Comparison of ENCODE assay signal across 35 cellular contexts in genomic region chr7:1264345-1265280, GRCh38. TPM values are rescaled to one million over a fixed set of nuclear protein-coding genes. Genes with fewer than 3 reads are reported as not detected.
"Had no signal": no experiment of that assay in that cellular context is flagged by ENCODE, and none has a peak within 500 bp of the region (broad histone marks: within the 10 kb centered on the region; RNA-seq: fewer than 3 reads in every experiment).

No MANE protein-coding gene starts in this region.

- H3K27me3 ChIP-seq: vagina had no signal

- H3K27ac ChIP-seq: coronary artery, esophagus squamous epithelium, heart right ventricle, neural progenitor cell, prostate gland, suprapubic skin, transverse colon, upper lobe of right lung, vagina had no signal

- DNase-seq: dermis blood vessel endothelial cell; effector memory CD4-positive, alpha-beta T cell; erythroblast; esophagus squamous epithelium; foreskin melanocyte; glutamatergic neuron; heart right ventricle; hippocampal formation; immature natural killer cell; islet precursor cell; mammary epithelial cell; mesendoderm; midbrain; naive thymus-derived CD4-positive, alpha-beta T cell; nucleus accumbens; stimulated activated CD4-positive, alpha-beta T cell treated with anti-CD3 and anti-CD28 coated beads, Interleukin-12 subunit alpha, Interleukin-12 subunit beta, amount 100 ng/mL, for 4 hours; stimulated activated CD4-positive, alpha-beta T cell treated with anti-CD3 and anti-CD28 coated beads, Interleukin-1b, Interleukin-23, amount 100 ng/mL, for 48 hours; stimulated activated CD4-positive, alpha-beta T cell treated with anti-CD3 and anti-CD28 coated beads, Interleukin-4, amount 100 ng/mL, for 1 hour; stimulated activated CD8-positive, alpha-beta memory T cell treated with anti-CD3 and anti-CD28 coated beads, Interleukin-4, amount 100 ng/mL, for 48 hours; stimulated activated naive CD4-positive, alpha-beta T cell; stimulated activated naive CD8-positive, alpha-beta T cell treated with anti-CD3 and anti-CD28 coated beads, Interleukin-15, amount 100 ng/mL, for 72 hours; transverse colon; upper lobe of right lung had no signal

- H3K9me3 ChIP-seq: esophagus squamous epithelium, heart right ventricle, prostate gland, suprapubic skin, transverse colon, upper lobe of right lung, vagina had no signal

- H3K4me3 ChIP-seq: coronary artery, esophagus squamous epithelium, heart right ventricle, neural progenitor cell, prostate gland, smooth muscle cell, suprapubic skin, transverse colon, upper lobe of right lung, vagina had no signal

- H3K36me3 ChIP-seq: esophagus squamous epithelium, heart right ventricle, neural progenitor cell, prostate gland, suprapubic skin, transverse colon, upper lobe of right lung, vagina had no signal

- ATAC-seq: heart right ventricle; left lobe of liver; naive thymus-derived CD4-positive, alpha-beta T cell; sciatic nerve; stimulated activated naive CD8-positive, alpha-beta T cell treated with anti-CD3 and anti-CD28 coated beads, Interleukin-15, amount 100 ng/mL, for 72 hours; upper lobe of right lung had no signal

- H3K4me1 ChIP-seq: esophagus squamous epithelium, heart right ventricle, neural progenitor cell, prostate gland, suprapubic skin, transverse colon, upper lobe of right lung, vagina had no signal

RNA-seq across cellular contexts. Expression of gene UNCX, which starts 31.9 kb away (rescaled TPM):
- total RNA-seq: dermis blood vessel endothelial cell; esophagus squamous epithelium; heart right ventricle; left lobe of liver; lower leg skin; mammary epithelial cell; mucosa of gallbladder; naive thymus-derived CD4-positive, alpha-beta T cell; osteocyte; prostate gland; renal cortical epithelial cell; sciatic nerve; smooth muscle cell; suprapubic skin; transverse colon; upper lobe of right lung; vagina had no signal
- polyA plus RNA-seq: heart right ventricle; immature natural killer cell; mammary epithelial cell; naive thymus-derived CD4-positive, alpha-beta T cell; smooth muscle cell had no signal
